In the genomic region with DNA sequence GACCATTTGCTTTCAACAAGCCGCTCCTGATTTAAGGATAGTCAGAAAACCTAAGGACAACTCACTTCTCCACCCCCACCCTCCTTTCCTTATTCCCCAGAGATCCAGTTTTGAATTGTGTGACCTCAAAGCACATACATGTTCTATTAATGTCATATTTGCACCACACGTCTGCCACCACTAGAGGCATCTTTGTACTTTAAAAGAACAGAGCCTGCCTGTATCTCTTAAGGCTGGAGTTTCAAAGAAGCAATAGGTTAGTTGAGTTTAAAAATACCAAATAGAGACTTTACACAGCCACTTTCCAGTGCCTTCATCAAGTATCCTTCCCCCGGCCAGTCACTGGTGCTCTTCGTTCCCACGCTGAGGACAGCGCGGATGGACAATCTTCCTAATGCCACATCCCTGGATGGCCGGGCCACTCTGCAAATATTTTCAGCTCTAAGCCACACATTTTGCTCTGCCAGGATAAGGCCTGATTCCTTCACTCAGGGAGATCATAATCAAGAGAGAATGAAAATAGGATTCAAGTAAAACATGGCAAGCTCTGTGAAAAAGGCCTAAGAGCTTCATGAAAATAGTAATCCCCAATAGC, we compare ENCODE assay signal across 8 cellular contexts.
A peak's percentile ranks its signal among the peaks of the same experiment; 100 is the strongest.
DNase-seq lines count a peak whose midpoint lies in the region; ATAC-seq and TF ChIP-seq lines count a peak whose summit lies in the region.

No MANE protein-coding gene starts in this region.

- peak; percentile 90 for ATAC-seq in HCT116

- no peak overlapping the region for H3K9ac ChIP-seq in HCT116 (ENCODE audit: low read length)

- H3K4me3 ChIP-seq in HCT116 (replicated peaks in 1 of 2; ENCODE audit: low read depth in 1 of 2, low read length in 2 of 2), result no peak overlapping the region
- no peak overlapping the region for H3K4me3 ChIP-seq in epithelial cell of proximal tubule (ENCODE audit: low read depth, low read length)

- peak; percentile 32 to 69 (median 63); a peak in 5 of 6 replicates for TF ChIP-seq CTCF in HCT116 (IDR thresholded peaks at IDR 0.05 in 2 of 3, conservative IDR thresholded peaks at IDR 0.05 in 1 of 3; ENCODE audit: borderline replicate concordance in 1 of 3, insufficient read depth in 1 of 3, low read depth in 2 of 3, low read length in 2 of 3)
- TF ChIP-seq CTCF in epithelial cell of proximal tubule (conservative IDR thresholded peaks at IDR 0.05; ENCODE audit: low read depth, low read length), result peak; percentile 61
- TF ChIP-seq CTCF in type B pancreatic cell (conservative IDR thresholded peaks at IDR 0.05), result peak; percentile 68

- no peak overlapping the region for H3K27ac ChIP-seq in HCT116 (ENCODE audit: low read depth, low read length)

- no peaks in the 10 kb centered on the region for H3K27me3 ChIP-seq in HCT116 (ENCODE audit: insufficient read depth, low read length)

- RAD21 ChIA-PET in HCT116 (lab: Charles Lee; ENCODE audit: low non-redundant PET in 1 of 2, low total read pairs in 2 of 2, uncharacterized antibody in 2 of 2, unreplicated experiment in 2 of 2), result no interaction called here

- H3K9me3 ChIP-seq in HCT116 (ENCODE audit: control insufficient read depth in 1 of 2, insufficient read depth in 1 of 2, low read depth in 1 of 2, low read length in 2 of 2), result no peaks in the 10 kb centered on the region

- H3K4me3 Mint-ChIP-seq in type B pancreatic cell, result no peak overlapping the region

- no peaks in the 10 kb centered on the region for H4K20me1 ChIP-seq in HCT116 (ENCODE audit: insufficient read depth)

- peak overlapping the region; percentile 27 for H2AFZ ChIP-seq in HCT116 (ENCODE audit: low read depth, low read length, poor library complexity, severe bottlenecking)

- BruUV-seq in HCT116 (replicated peaks; lab: Mats Ljungman, UMichigan), result no TSS peak

- peaks cover 4% of the 10 kb centered on the region for H3K4me1 Mint-ChIP-seq in type B pancreatic cell (ENCODE audit: unreplicated experiment)

- no peak overlapping the region for H3K27ac Mint-ChIP-seq in type B pancreatic cell

- H3K9me2 ChIP-seq in HCT116 (ENCODE audit: insufficient read depth), result no peaks in the 10 kb centered on the region

- H3K79me2 ChIP-seq in HCT116 (ENCODE audit: insufficient read depth, low read length), result no peaks in the 10 kb centered on the region

- POLR2A ChIA-PET in HCT116 (lab: Charles Lee), result no interaction called here

- no peaks in the 10 kb centered on the region for H3K27me3 Mint-ChIP-seq in type B pancreatic cell

- H3K4me1 ChIP-seq in HCT116 (ENCODE audit: control insufficient read depth in 1 of 2, insufficient read depth in 2 of 2, low read length in 2 of 2), result no peaks in the 10 kb centered on the region

- peak; percentile 54 for TF ChIP-seq RAD21 in HCT116 (IDR thresholded peaks at IDR 0.05; ENCODE audit: low read depth)

- peaks cover 7% of the 10 kb centered on the region for H3K9me3 Mint-ChIP-seq in type B pancreatic cell

- CTCF ChIA-PET in HCT116 (lab: Charles Lee), result interaction anchor here (1.2 to 1.5 kb wide), 2 partner anchors 11 to 35 kb away, joined by 3 to 4 read pairs; no protein-coding TSS in a partner anchor

- TF ChIP-seq POLR2A in HCT116 (IDR thresholded peaks at IDR 0.05; ENCODE audit: borderline replicate concordance, extremely low read depth, insufficient read depth, insufficient read length), result no peak

- H3K36me3 Mint-ChIP-seq in type B pancreatic cell, result peaks cover 23% of the 10 kb centered on the region

- no peaks in the 10 kb centered on the region for H3K36me3 ChIP-seq in HCT116 (ENCODE audit: control insufficient read depth in 1 of 2, insufficient read depth in 2 of 2, low read length in 2 of 2)

- DNase-seq in NCI-H748 (lab: John Stamatoyannopoulos, UW; ENCODE audit: unreplicated experiment) (peak; percentile 22), NCI-H748 treated with DMSO at 0.1 percent for 48 hours (lab: John Stamatoyannopoulos, UW) (no peak), HCT116 (ENCODE audit: low read depth, low spot score) (peak; percentile 21), MV-4-11 (lab: John Stamatoyannopoulos, UW) (peak; percentile 34), epithelial cell of proximal tubule (ENCODE audit: low read depth) (no peak), type B pancreatic cell (ENCODE audit: extremely low spot score, unreplicated experiment) (no peak), dedifferentiated amniotic fluid mesenchymal stem cell (ENCODE audit: extremely low spot score) (no peak), GM19240 (ENCODE audit: insufficient read length, low spot score) (no peak)

- intact Hi-C loops in HCT116 (cut with micrococcal nuclease), result no loop called here

- H3K4me2 ChIP-seq in HCT116 (ENCODE audit: low read length), result no peak overlapping the region

TF ChIP-seq in HCT116, 20 proteins besides CTCF, POLR2A, EP300 and RAD21:
- TF ChIP-seq EZH2phosphoT487 (IDR thresholded peaks at IDR 0.05; ENCODE audit: borderline replicate concordance), result no peak
- TF ChIP-seq SRF (IDR thresholded peaks at IDR 0.05; ENCODE audit: low read depth), result no peak
- no peak for TF ChIP-seq EZH2 (IDR thresholded peaks at IDR 0.05)
- no peak for TF ChIP-seq SIN3A (IDR thresholded peaks at IDR 0.05; ENCODE audit: low read depth)
- TF ChIP-seq ZFX (IDR thresholded peaks at IDR 0.05), result no peak
- TF ChIP-seq SP1 (IDR thresholded peaks at IDR 0.05; ENCODE audit: low read depth), result no peak
- TF ChIP-seq CEBPB (IDR thresholded peaks at IDR 0.05; ENCODE audit: low read depth), result no peak
- TF ChIP-seq ELF1 (IDR thresholded peaks at IDR 0.05; ENCODE audit: borderline replicate concordance, low read depth), result no peak
- no peak for TF ChIP-seq POLR2AphosphoS5 (IDR thresholded peaks at IDR 0.05; ENCODE audit: low read depth, low read length)
- no peak for TF ChIP-seq EGR1 (IDR thresholded peaks at IDR 0.05; ENCODE audit: low read depth)
- TF ChIP-seq, protein P1, sequence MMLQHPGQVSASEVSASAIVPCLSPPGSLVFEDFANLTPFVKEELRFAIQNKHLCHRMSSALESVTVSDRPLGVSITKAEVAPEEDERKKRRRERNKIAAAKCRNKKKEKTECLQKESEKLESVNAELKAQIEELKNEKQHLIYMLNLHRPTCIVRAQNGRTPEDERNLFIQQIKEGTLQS (IDR thresholded peaks at IDR 0.05), result no peak
- no peak for TF ChIP-seq ZBTB33 (IDR thresholded peaks at IDR 0.05; ENCODE audit: extremely low read depth, insufficient replicate concordance, low read length)

Comparison
In these comparisons a context has a peak if more than half of its experiments do, and no peak if none do; other contexts are left out.
1. DNase-seq: peak in NCI-H748 (single experiment), HCT116 (single experiment) and MV-4-11 (single experiment); none in NCI-H748 treated with DMSO at 0.1 percent for 48 hours (single experiment), epithelial cell of proximal tubule (single experiment), type B pancreatic cell (single experiment), dedifferentiated amniotic fluid mesenchymal stem cell (single experiment) and GM19240 (single experiment).
2. Peak in every context shown above with its lines, with median percentiles within 50 percentile points of each other: CTCF ChIP-seq.